ENCODE assay signal across 2 cellular contexts in genomic region chr20:51045492-51045891, GRCh38. TPM values are rescaled to one million over a fixed set of nuclear protein-coding genes. Genes with fewer than 3 reads are reported as not detected.
"Had no signal": no experiment of that assay in that cellular context is flagged by ENCODE, and none has a peak within 500 bp of the region (broad histone marks: within the 10 kb centered on the region; RNA-seq: fewer than 3 reads in every experiment).

No MANE protein-coding gene starts in this region.

RNA-seq across cellular contexts. Expression of gene KCNG1, which starts 22.6 kb away (rescaled TPM):
- total RNA-seq: OCI-LY7, PC-9 had no signal
